In the genomic region with DNA sequence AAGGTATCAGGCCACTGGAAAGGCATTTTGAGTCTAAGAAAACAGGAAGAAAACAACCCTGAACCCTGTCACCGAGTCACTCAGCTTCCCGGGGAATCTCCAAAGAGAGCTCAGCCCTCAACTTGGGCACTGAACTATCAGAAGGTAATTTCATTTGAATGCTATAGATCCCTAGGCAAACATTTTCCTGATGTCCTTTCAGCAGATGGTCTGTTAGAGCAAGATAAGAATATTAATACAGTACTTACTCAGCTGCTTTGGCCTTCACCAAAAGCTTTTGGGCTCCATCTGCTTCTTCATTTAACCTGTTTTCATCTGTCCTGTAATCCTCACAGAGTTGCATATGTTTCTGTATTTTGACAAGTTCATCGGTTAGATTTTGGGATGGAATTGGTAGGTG, we compare ENCODE assay signal across 28 cellular contexts. TPM values are rescaled to one million over a fixed set of nuclear protein-coding genes. Genes with fewer than 3 reads are reported as not detected.
DNase-seq lines count a peak whose midpoint lies in the region; ATAC-seq, FAIRE-seq and TF ChIP-seq lines count a peak whose summit lies in the region.
"Had no signal": no experiment of that assay in that cellular context is flagged by ENCODE, and none has a peak within 500 bp of the region (broad histone marks: within the 10 kb centered on the region; RNA-seq: fewer than 3 reads in every experiment).

No MANE protein-coding gene starts in this region.

- no peak for FAIRE-seq in GM12892 (lab: Jason Lieb, UNC)
- FAIRE-seq: A204.1, HTR-8/SVneo had no signal

- peaks cover 0 to 2% (median 0%) of the 10 kb centered on the region in 5 donors for H3K9me3 Mint-ChIP-seq in CD8-positive, alpha-beta memory T cell
- H3K9me3 Mint-ChIP-seq: H9 had no signal

- DNase-seq in CD8-positive, alpha-beta memory T cell: no peak
- DNase-seq in NCI-H146 (lab: John Stamatoyannopoulos, UW) (peak; percentile 38), OCI-M1 (lab: John Stamatoyannopoulos, UW) (peak; percentile 9), WERI-Rb-1 (peak; percentile 59), GM12892 (ENCODE audit: insufficient read length) (no peak), SJCRH30 (no peak)
- DNase-seq: CD4-positive, CD25-positive, alpha-beta regulatory T cell; COR-L47; DMS79 treated with DMSO at 0.1 percent for 48 hours; GF-D8; GM23248; H9; KBM-7; MV-4-11; NCI-H1105; NCI-H1436 treated with DMSO at 0.1 percent for 48 hours; NCI-H2029 treated with DMSO at 0.1 percent for 48 hours; NCI-H2227 treated with DMSO at 0.1 percent for 48 hours; NCI-H510A; NCI-H774; Peyer's patch; SHP77 treated with DMSO at 0.1 percent for 48 hours; T-helper 2 cell had no signal

- H3K36me3 ChIP-seq in CD8-positive, alpha-beta memory T cell (ENCODE audit: insufficient read depth, low read length): no peaks in the 10 kb centered on the region
- H3K36me3 ChIP-seq in WERI-Rb-1 (no peaks in the 10 kb centered on the region), SJCRH30 (no peaks in the 10 kb centered on the region)
- H3K36me3 ChIP-seq: BLaER1, Peyer's patch had no signal

- TF ChIP-seq CTCF in WERI-Rb-1 (IDR thresholded peaks at IDR 0.05; ENCODE audit: low read depth, low read length): no peak

- H3K9me3 ChIP-seq in CD8-positive, alpha-beta memory T cell (ENCODE audit: low read length): no peaks in the 10 kb centered on the region
- H3K9me3 ChIP-seq in WERI-Rb-1 (ENCODE audit: severe bottlenecking) (no peaks in the 10 kb centered on the region), SJCRH30 (replicated peaks) (no peaks in the 10 kb centered on the region)
- H3K9me3 ChIP-seq: BLaER1, Peyer's patch had no signal

- H3K4me3 Mint-ChIP-seq in CD8-positive, alpha-beta memory T cell: no peak overlapping the region
- H3K4me3 Mint-ChIP-seq: CD4-positive, CD25-positive, alpha-beta regulatory T cell; H9 had no signal

- peak overlapping the region; percentile 25 for H3K27ac ChIP-seq in CD8-positive, alpha-beta memory T cell (ENCODE audit: low read depth, low read length)
- H3K27ac ChIP-seq in WERI-Rb-1 (peak overlapping the region; percentile 88), SJCRH30 (no peak overlapping the region)
- H3K27ac ChIP-seq: BLaER1, GM23248, Peyer's patch had no signal

- no peak for TF ChIP-seq POLR2A in GM12892 (IDR thresholded peaks at IDR 0.05; ENCODE audit: low read depth, low read length)

- no peak overlapping the region for H3K27ac Mint-ChIP-seq in CD8-positive, alpha-beta memory T cell
- H3K27ac Mint-ChIP-seq: CD4-positive, CD25-positive, alpha-beta regulatory T cell had no signal

- POLR2A ChIA-PET in CD8-positive, alpha-beta memory T cell (lab: Charles Lee): no interaction called here

- H3K27me3 ChIP-seq in CD8-positive, alpha-beta memory T cell (ENCODE audit: insufficient read depth, low read length, poor library complexity, severe bottlenecking): peaks cover 5% of the 10 kb centered on the region
- H3K27me3 ChIP-seq in WERI-Rb-1 (ENCODE audit: insufficient read depth, low read depth, severe bottlenecking) (no peaks in the 10 kb centered on the region), SJCRH30 (no peaks in the 10 kb centered on the region)
- H3K27me3 ChIP-seq: BLaER1, Peyer's patch had no signal

- no peaks in the 10 kb centered on the region for H3K36me3 Mint-ChIP-seq in CD8-positive, alpha-beta memory T cell
- H3K36me3 Mint-ChIP-seq: CD4-positive, CD25-positive, alpha-beta regulatory T cell had no signal

- ATAC-seq in GM18867 (IDR thresholded peaks at IDR 0.05; ENCODE audit: unreplicated experiment) (no peak), GM21576 (IDR thresholded peaks at IDR 0.05; ENCODE audit: unreplicated experiment) (no peak)

- H3K4me1 ChIP-seq in CD8-positive, alpha-beta memory T cell (ENCODE audit: insufficient read depth, low read length): no peaks in the 10 kb centered on the region
- no peaks in the 10 kb centered on the region; the same call in 1 of the 2 replicates for H3K4me1 ChIP-seq in SJCRH30
- H3K4me1 ChIP-seq: BLaER1, Peyer's patch had no signal

- peaks cover 4 to 21% of the 10 kb centered on the region in 2 donors for H3K27me3 Mint-ChIP-seq in CD8-positive, alpha-beta memory T cell

- no peak overlapping the region for H3K4me3 ChIP-seq in CD8-positive, alpha-beta memory T cell (ENCODE audit: low read length)
- peak overlapping the region; percentile 24 for H3K4me3 ChIP-seq in WERI-Rb-1 (ENCODE audit: low read depth, low read length)
- H3K4me3 ChIP-seq in SJCRH30: no peak overlapping the region
- H3K4me3 ChIP-seq: BLaER1, GM23248, Peyer's patch had no signal

- CTCF ChIA-PET in CD8-positive, alpha-beta memory T cell (lab: Charles Lee): no interaction called here

- no peaks in the 10 kb centered on the region for H3K4me1 Mint-ChIP-seq in CD8-positive, alpha-beta memory T cell
- H3K4me1 Mint-ChIP-seq: CD4-positive, CD25-positive, alpha-beta regulatory T cell had no signal

RNA-seq across cellular contexts. Expression of gene LAMB1, which starts 34.2 kb away (rescaled TPM):
- not detected for total RNA-seq in CD8-positive, alpha-beta memory T cell
- 0.44 TPM for polyA plus RNA-seq in CD8-positive, alpha-beta memory T cell
- 0.74 TPM for polyA plus RNA-seq in GM12892 (2012; ENCODE audit: missing spikeins)
- 100 and 106 TPM in 2 replicates for total RNA-seq in SJCRH30 (2014; rRNA removed; shearing (Covaris generic))

Comparison
In these comparisons a context has a peak if more than half of its experiments do, and no peak if none do; other contexts are left out.
1. DNase-seq: peak in NCI-H146 (single experiment), OCI-M1 (single experiment) and WERI-Rb-1 (single experiment); none in CD8-positive, alpha-beta memory T cell (0 of 5), GM12892 (single experiment) and SJCRH30 (0 of 2).
2. RNA of gene LAMB1, which starts 34.2 kb away (total RNA-seq): 100 to 106 TPM in SJCRH30; not detected in CD8-positive, alpha-beta memory T cell; every median in the first group is over 100 times any median in the second.